2 cellular contexts compared by ENCODE assay signal in the genomic region with DNA sequence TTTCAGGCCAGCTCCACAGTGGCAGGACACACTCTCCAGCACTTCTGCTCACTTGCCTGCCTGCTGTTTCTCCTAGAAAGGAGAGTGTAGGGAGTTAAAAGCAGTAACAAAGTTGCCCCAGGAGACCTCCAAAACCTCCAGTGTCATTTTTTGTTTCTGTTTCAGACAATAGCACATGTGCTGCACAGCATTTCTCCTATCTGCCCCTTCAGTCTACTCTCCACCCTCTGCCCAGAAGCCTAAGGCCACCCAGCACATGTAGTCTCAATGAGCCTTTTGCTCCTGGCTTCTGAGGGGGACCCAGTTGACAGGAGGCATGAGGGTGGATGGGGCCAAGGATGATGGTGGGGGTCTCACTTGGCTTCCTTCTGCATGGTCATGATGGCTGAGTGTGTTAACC.
TF ChIP-seq lines count a peak whose summit lies in the region.

No MANE protein-coding gene starts in this region.

TF ChIP-seq in H1, 55 proteins besides CTCF, POLR2A, EP300 and RAD21:
- TF ChIP-seq POLR2AphosphoS5 (IDR thresholded peaks at IDR 0.05; ENCODE audit: low read depth, low read length): no peak
- no peak for TF ChIP-seq SP2 (IDR thresholded peaks at IDR 0.05; ENCODE audit: low read length)
- no peak for TF ChIP-seq CREB1 (IDR thresholded peaks at IDR 0.05)
- no peak for TF ChIP-seq RFX5 (IDR thresholded peaks at IDR 0.05; ENCODE audit: borderline replicate concordance, low read depth, low read length)
- TF ChIP-seq KDM1A (IDR thresholded peaks at IDR 0.05; ENCODE audit: borderline replicate concordance, low read length): no peak
- no peak for TF ChIP-seq JUND (IDR thresholded peaks at IDR 0.05; ENCODE audit: low read length)
- TF ChIP-seq RNF2 (IDR thresholded peaks at IDR 0.05; ENCODE audit: borderline replicate concordance, low read depth, low read length, missing control alignments, poor library complexity, severe bottlenecking): no peak
- TF ChIP-seq KDM5A (IDR thresholded peaks at IDR 0.05; ENCODE audit: low read length): no peak
- no peak for TF ChIP-seq CEBPB (IDR thresholded peaks at IDR 0.05; ENCODE audit: low read depth, low read length)
- no peak for TF ChIP-seq EGR1 (IDR thresholded peaks at IDR 0.05; ENCODE audit: borderline replicate concordance, low read depth, low read length)
- TF ChIP-seq EZH2 (IDR thresholded peaks at IDR 0.05; ENCODE audit: low read depth, low read length, severe bottlenecking): no peak
- TF ChIP-seq JUN (IDR thresholded peaks at IDR 0.05; ENCODE audit: low read depth, low read length): no peak
- no peak for TF ChIP-seq SAP30 (IDR thresholded peaks at IDR 0.05; ENCODE audit: insufficient read depth, insufficient replicate concordance, low read length)
- TF ChIP-seq SIX5 (IDR thresholded peaks at IDR 0.05; ENCODE audit: low read depth, low read length): no peak
- TF ChIP-seq CHD1 (IDR thresholded peaks at IDR 0.05; ENCODE audit: low read depth, low read length): no peak
- no peak for TF ChIP-seq CHD2 (IDR thresholded peaks at IDR 0.05; ENCODE audit: low read length)
- TF ChIP-seq, protein P1, sequence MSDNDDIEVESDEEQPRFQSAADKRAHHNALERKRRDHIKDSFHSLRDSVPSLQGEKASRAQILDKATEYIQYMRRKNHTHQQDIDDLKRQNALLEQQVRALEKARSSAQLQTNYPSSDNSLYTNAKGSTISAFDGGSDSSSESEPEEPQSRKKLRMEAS (IDR thresholded peaks at IDR 0.05): no peak

TF ChIP-seq in SK-N-SH, 30 proteins besides CTCF, POLR2A, EP300 and RAD21:
- TF ChIP-seq, protein P2, sequence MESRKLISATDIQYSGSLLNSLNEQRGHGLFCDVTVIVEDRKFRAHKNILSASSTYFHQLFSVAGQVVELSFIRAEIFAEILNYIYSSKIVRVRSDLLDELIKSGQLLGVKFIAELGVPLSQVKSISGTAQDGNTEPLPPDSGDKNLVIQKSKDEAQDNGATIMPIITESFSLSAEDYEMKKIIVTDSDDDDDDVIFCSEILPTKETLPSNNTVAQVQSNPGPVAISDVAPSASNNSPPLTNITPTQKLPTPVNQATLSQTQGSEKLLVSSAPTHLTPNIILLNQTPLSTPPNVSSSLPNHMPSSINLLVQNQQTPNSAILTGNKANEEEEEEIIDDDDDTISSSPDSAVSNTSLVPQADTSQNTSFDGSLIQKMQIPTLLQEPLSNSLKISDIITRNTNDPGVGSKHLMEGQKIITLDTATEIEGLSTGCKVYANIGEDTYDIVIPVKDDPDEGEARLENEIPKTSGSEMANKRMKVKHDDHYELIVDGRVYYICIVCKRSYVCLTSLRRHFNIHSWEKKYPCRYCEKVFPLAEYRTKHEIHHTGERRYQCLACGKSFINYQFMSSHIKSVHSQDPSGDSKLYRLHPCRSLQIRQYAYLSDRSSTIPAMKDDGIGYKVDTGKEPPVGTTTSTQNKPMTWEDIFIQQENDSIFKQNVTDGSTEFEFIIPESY (IDR thresholded peaks at IDR 0.05; ENCODE audit: borderline replicate concordance, low read depth): no peak
- TF ChIP-seq, protein P3, sequence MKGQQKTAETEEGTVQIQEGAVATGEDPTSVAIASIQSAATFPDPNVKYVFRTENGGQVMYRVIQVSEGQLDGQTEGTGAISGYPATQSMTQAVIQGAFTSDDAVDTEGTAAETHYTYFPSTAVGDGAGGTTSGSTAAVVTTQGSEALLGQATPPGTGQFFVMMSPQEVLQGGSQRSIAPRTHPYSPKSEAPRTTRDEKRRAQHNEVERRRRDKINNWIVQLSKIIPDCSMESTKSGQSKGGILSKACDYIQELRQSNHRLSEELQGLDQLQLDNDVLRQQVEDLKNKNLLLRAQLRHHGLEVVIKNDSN (IDR thresholded peaks at IDR 0.05; ENCODE audit: borderline replicate concordance, low read depth): no peak
- TF ChIP-seq, protein P4, sequence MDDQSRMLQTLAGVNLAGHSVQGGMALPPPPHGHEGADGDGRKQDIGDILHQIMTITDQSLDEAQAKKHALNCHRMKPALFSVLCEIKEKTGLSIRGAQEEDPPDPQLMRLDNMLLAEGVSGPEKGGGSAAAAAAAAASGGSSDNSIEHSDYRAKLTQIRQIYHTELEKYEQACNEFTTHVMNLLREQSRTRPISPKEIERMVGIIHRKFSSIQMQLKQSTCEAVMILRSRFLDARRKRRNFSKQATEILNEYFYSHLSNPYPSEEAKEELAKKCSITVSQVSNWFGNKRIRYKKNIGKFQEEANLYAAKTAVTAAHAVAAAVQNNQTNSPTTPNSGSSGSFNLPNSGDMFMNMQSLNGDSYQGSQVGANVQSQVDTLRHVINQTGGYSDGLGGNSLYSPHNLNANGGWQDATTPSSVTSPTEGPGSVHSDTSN (IDR thresholded peaks at IDR 0.05): no peak
- TF ChIP-seq TEAD4 (IDR thresholded peaks at IDR 0.05; ENCODE audit: borderline replicate concordance, insufficient read depth) (no peak), JUND (IDR thresholded peaks at IDR 0.05) (no peak), RXRA (IDR thresholded peaks at IDR 0.05; ENCODE audit: borderline replicate concordance, low read depth) (no peak), MEF2A (IDR thresholded peaks at IDR 0.05; ENCODE audit: borderline replicate concordance, low read depth) (no peak), FOSL2 (IDR thresholded peaks at IDR 0.05; ENCODE audit: borderline replicate concordance, low read depth) (no peak), TCF12 (IDR thresholded peaks at IDR 0.05) (no peak), EZH2phosphoT487 (IDR thresholded peaks at IDR 0.05; ENCODE audit: borderline replicate concordance, low read depth) (no peak), GABPA (IDR thresholded peaks at IDR 0.05; ENCODE audit: low read depth) (no peak), SMC3 (IDR thresholded peaks at IDR 0.05; ENCODE audit: low read depth, low read length) (no peak), FOXM1 (IDR thresholded peaks at IDR 0.05; ENCODE audit: low read depth) (no peak), NRF1 (IDR thresholded peaks at IDR 0.05; ENCODE audit: low read depth, low read length) (no peak)
- TF ChIP-seq, protein P5, sequence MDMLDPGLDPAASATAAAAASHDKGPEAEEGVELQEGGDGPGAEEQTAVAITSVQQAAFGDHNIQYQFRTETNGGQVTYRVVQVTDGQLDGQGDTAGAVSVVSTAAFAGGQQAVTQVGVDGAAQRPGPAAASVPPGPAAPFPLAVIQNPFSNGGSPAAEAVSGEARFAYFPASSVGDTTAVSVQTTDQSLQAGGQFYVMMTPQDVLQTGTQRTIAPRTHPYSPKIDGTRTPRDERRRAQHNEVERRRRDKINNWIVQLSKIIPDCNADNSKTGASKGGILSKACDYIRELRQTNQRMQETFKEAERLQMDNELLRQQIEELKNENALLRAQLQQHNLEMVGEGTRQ (IDR thresholded peaks at IDR 0.05; ENCODE audit: borderline replicate concordance, low read depth, low read length): no peak
- TF ChIP-seq, protein P1 (IDR thresholded peaks at IDR 0.05; ENCODE audit: low read depth): no peak
- TF ChIP-seq, protein P6, sequence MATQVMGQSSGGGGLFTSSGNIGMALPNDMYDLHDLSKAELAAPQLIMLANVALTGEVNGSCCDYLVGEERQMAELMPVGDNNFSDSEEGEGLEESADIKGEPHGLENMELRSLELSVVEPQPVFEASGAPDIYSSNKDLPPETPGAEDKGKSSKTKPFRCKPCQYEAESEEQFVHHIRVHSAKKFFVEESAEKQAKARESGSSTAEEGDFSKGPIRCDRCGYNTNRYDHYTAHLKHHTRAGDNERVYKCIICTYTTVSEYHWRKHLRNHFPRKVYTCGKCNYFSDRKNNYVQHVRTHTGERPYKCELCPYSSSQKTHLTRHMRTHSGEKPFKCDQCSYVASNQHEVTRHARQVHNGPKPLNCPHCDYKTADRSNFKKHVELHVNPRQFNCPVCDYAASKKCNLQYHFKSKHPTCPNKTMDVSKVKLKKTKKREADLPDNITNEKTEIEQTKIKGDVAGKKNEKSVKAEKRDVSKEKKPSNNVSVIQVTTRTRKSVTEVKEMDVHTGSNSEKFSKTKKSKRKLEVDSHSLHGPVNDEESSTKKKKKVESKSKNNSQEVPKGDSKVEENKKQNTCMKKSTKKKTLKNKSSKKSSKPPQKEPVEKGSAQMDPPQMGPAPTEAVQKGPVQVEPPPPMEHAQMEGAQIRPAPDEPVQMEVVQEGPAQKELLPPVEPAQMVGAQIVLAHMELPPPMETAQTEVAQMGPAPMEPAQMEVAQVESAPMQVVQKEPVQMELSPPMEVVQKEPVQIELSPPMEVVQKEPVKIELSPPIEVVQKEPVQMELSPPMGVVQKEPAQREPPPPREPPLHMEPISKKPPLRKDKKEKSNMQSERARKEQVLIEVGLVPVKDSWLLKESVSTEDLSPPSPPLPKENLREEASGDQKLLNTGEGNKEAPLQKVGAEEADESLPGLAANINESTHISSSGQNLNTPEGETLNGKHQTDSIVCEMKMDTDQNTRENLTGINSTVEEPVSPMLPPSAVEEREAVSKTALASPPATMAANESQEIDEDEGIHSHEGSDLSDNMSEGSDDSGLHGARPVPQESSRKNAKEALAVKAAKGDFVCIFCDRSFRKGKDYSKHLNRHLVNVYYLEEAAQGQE (IDR thresholded peaks at IDR 0.05; ENCODE audit: low read depth, low read length): no peak
TF ChIP-seq in SK-N-SH: peak in this region for 0.
